8 cellular contexts compared by ENCODE assay signal in the genomic region with DNA sequence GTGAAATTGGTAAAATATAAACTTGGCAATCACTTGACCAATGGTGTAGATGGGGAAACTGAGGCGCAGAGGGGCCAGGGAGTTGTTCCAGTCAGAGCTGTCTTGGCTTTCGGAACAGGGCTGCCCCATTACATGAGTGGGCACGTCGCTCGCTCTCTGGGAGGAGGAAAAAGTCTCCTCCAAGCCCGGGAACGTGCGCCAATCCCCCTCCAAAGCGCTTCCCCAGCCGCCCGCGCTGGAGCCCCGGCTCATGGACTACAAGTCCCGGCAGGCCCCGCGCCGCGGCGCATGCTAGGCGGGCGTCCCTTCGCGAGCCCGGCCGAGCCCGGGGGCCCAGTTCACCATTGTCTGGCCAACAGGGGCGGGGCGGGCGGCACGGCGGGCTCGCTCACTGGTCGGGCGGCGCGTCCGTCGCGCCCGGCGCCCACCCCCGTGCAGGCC. TPM values are rescaled to one million over a fixed set of nuclear protein-coding genes. Genes with fewer than 3 reads are reported as not detected.
DNase-seq lines count a peak whose midpoint lies in the region; ATAC-seq and TF ChIP-seq lines count a peak whose summit lies in the region.

No MANE protein-coding gene starts in this region.

- peak overlapping the region; percentile 58 for H3K4me3 ChIP-seq in osteoblast (ENCODE audit: insufficient read depth, low read length)
- peak overlapping the region; percentile 74 for H3K4me3 ChIP-seq in suprapubic skin

- no peak overlapping the region for H3K27ac Mint-ChIP-seq in activated naive CD4-positive, alpha-beta T cell treated with anti-CD3 and anti-CD28 coated beads, Interleukin-2, amount 50 U/mL, for 24 hours

- peaks cover 36% of the 10 kb centered on the region for H4K20me1 ChIP-seq in osteoblast (ENCODE audit: insufficient read depth, low read length)

- DNase-seq in GDM1 (lab: John Stamatoyannopoulos, UW) (peak; percentile 94), NCI-H1092 (lab: John Stamatoyannopoulos, UW) (peak; percentile 87), glomerular visceral epithelial cell (ENCODE audit: extremely low spot score) (peak; percentile 97), osteoblast (ENCODE audit: insufficient read length, low spot score, missing footprints) (peak; percentile 100), suprapubic skin (ENCODE audit: low spot score in 2 of 2) (peak; percentile 97)

- no peaks in the 10 kb centered on the region for H3K9me3 Mint-ChIP-seq in activated naive CD4-positive, alpha-beta T cell treated with anti-CD3 and anti-CD28 coated beads, Interleukin-2, amount 50 U/mL, for 24 hours

- no peaks in the 10 kb centered on the region for H3K27me3 Mint-ChIP-seq in activated naive CD4-positive, alpha-beta T cell treated with anti-CD3 and anti-CD28 coated beads, Interleukin-2, amount 50 U/mL, for 24 hours

- H3K4me3 Mint-ChIP-seq in activated naive CD4-positive, alpha-beta T cell treated with anti-CD3 and anti-CD28 coated beads, Interleukin-2, amount 50 U/mL, for 24 hours: peak overlapping the region; percentile 81

- no peaks in the 10 kb centered on the region for H3K36me3 Mint-ChIP-seq in activated naive CD4-positive, alpha-beta T cell treated with anti-CD3 and anti-CD28 coated beads, Interleukin-2, amount 50 U/mL, for 24 hours

- 2% methylated on average over 12 of the region's 42 CpGs for WGBS in suprapubic skin

- no peak for TF ChIP-seq POLR2A in suprapubic skin (IDR thresholded peaks at IDR 0.05)

- peaks cover 29% of the 10 kb centered on the region for H3K4me1 Mint-ChIP-seq in activated naive CD4-positive, alpha-beta T cell treated with anti-CD3 and anti-CD28 coated beads, Interleukin-2, amount 50 U/mL, for 24 hours

- H3K27ac ChIP-seq in osteoblast (ENCODE audit: low read depth, low read length) (peak overlapping the region; percentile 58), suprapubic skin (no peak overlapping the region)

- H3K36me3 ChIP-seq in osteoblast (ENCODE audit: insufficient read depth, low read length) (no peaks in the 10 kb centered on the region), suprapubic skin (no peaks in the 10 kb centered on the region)

- peak overlapping the region; percentile 78 for H3K4me2 ChIP-seq in osteoblast (ENCODE audit: insufficient read depth, low read length)

- H3K4me1 ChIP-seq in osteoblast (ENCODE audit: insufficient read depth, low read length) (peaks cover 35% of the 10 kb centered on the region), suprapubic skin (peaks cover 21% of the 10 kb centered on the region)

- ATAC-seq in HG02571 (IDR thresholded peaks at IDR 0.05; ENCODE audit: unreplicated experiment) (peak; percentile 72), SK-N-SH treated with all-trans-retinoic acid at 6 μM for 48 hours (peak; percentile 97)

- H3K27me3 ChIP-seq in osteoblast (ENCODE audit: insufficient read depth, low read length): no peaks in the 10 kb centered on the region
- no peaks in the 10 kb centered on the region for H3K27me3 ChIP-seq in suprapubic skin

- no peak for TF ChIP-seq CTCF in osteoblast (IDR thresholded peaks at IDR 0.05; ENCODE audit: extremely low read depth, low read depth, low read length)
- TF ChIP-seq CTCF in suprapubic skin (IDR thresholded peaks at IDR 0.05): no peak

- TF ChIP-seq EP300 in suprapubic skin (IDR thresholded peaks at IDR 0.05): no peak

- peaks cover 44% of the 10 kb centered on the region for H3K79me2 ChIP-seq in osteoblast (ENCODE audit: insufficient read depth, low read length)

- no peaks in the 10 kb centered on the region for H3K9me3 ChIP-seq in osteoblast (ENCODE audit: low read depth, low read length)
- H3K9me3 ChIP-seq in suprapubic skin: no peaks in the 10 kb centered on the region

- peak overlapping the region; percentile 82 for H2AFZ ChIP-seq in osteoblast (ENCODE audit: low read length)

TF ChIP-seq in SK-N-SH treated with all-trans-retinoic acid at 6 μM for 48 hours, 23 proteins besides CTCF, POLR2A, EP300 and RAD21:
- no peak for TF ChIP-seq CSDC2 (CRISPR knock-in tag; IDR thresholded peaks at IDR 0.05)
- no peak for TF ChIP-seq ESRRG (CRISPR knock-in tag; IDR thresholded peaks at IDR 0.05)
- no peak for TF ChIP-seq TCF4 (CRISPR knock-in tag; IDR thresholded peaks at IDR 0.05; ENCODE audit: borderline replicate concordance)
TF ChIP-seq in SK-N-SH treated with all-trans-retinoic acid at 6 μM for 48 hours: peak in this region for 0.

RNA-seq across cellular contexts. Expression of gene LLGL1, which starts 0.3 kb away (rescaled TPM):
- total RNA-seq in osteoblast (41.0 and 50.3 TPM in 2 replicates), suprapubic skin (10 to 100 TPM; 27.7 to 37.1 (median 32.8) TPM)

RNA-seq across cellular contexts. Expression of gene FLII, which starts 33.4 kb away (rescaled TPM):
- total RNA-seq in osteoblast (208 and 212 TPM in 2 replicates), suprapubic skin (100 to 1,000 TPM; 254 to 350 (median 291) TPM)

RNA-seq across cellular contexts. Expression of gene MIEF2, which starts 35.3 kb away (rescaled TPM):
- 14.5 and 16.5 TPM in 2 replicates for total RNA-seq in osteoblast
- 10 to 100 TPM; 19.5 to 39.2 (median 27.5) TPM for total RNA-seq in suprapubic skin

RNA-seq across cellular contexts. Expression of gene ALKBH5, which starts 41.5 kb away (rescaled TPM):
- 103 and 125 TPM in 2 replicates for total RNA-seq in osteoblast
- total RNA-seq in suprapubic skin: 10 to 100 TPM; 67.1 to 92.7 (median 73.2) TPM
